ENCODE assay signal across 8 cellular contexts in genomic region chr1:114670083-114671010, GRCh38. TPM values are rescaled to one million over a fixed set of nuclear protein-coding genes. Genes with fewer than 3 reads are reported as not detected.
DNase-seq lines count a peak whose midpoint lies in the region; ATAC-seq, FAIRE-seq and TF ChIP-seq lines count a peak whose summit lies in the region.

No MANE protein-coding gene starts in this region.

- H3K4me1 ChIP-seq in GM12878 (ENCODE audit: control insufficient read depth, insufficient read depth, low read length), result peaks cover 5% of the 10 kb centered on the region

- 3% methylated on average over 43 of the region's 45 CpGs for WGBS in GM12878 (ENCODE audit: insufficient coverage, insufficient replicate concordance, low lambda C conversion rate, missing lambda C conversion rate)

- SMC1A ChIA-PET in GM12878 (lab: Charles Lee; ENCODE audit: uncharacterized antibody, unreplicated experiment), result no interaction called here

- TF ChIP-seq CTCF in GM12878 (IDR thresholded peaks at IDR 0.05 in 2 of 3, conservative IDR thresholded peaks at IDR 0.05 in 1 of 3; ENCODE audit: control insufficient read depth in 2 of 3, extremely low read depth in 1 of 3, insufficient read depth in 1 of 3, low read depth in 3 of 3, low read length in 3 of 3), result no peak

- no peaks in the 10 kb centered on the region; a peak in 1 of 4 replicates for H3K27me3 ChIP-seq in GM12878 (replicated peaks in 1 of 2; ENCODE audit: control insufficient read depth in 2 of 2, insufficient read depth in 2 of 2, low read length in 1 of 2)

- CTCF ChIA-PET in GM12878 (lab: Yijun Ruan, JAX), result interaction anchor here (0.8 to 5.0 kb wide), 4 partner anchors 10 to 323 kb away, joined by 3 to 31 read pairs (median 4); no protein-coding TSS in a partner anchor

- H3K4me3 ChIP-seq in GM12878, result peak overlapping the region; percentile 74

- peak overlapping the region; percentile 100 for H3K4me2 ChIP-seq in GM12878 (ENCODE audit: control insufficient read depth, insufficient read depth)

- in situ Hi-C loops in GM12878 (cut with MboI), result loop anchor here (10.0 kb wide), 1 partner anchor 326 kb away; no protein-coding TSS in a partner anchor

- no peak overlapping the region for H3K27ac ChIP-seq in GM12878 (ENCODE audit: control insufficient read depth, insufficient read depth)

- no peak for TF ChIP-seq EP300 in GM12878 (IDR thresholded peaks at IDR 0.05; ENCODE audit: borderline replicate concordance in 1 of 2, control insufficient read depth in 1 of 2, low read depth in 2 of 2, low read length in 2 of 2)

- H4K20me1 ChIP-seq in GM12878 (ENCODE audit: control insufficient read depth, insufficient read depth), result no peaks in the 10 kb centered on the region

- DNase-seq in GM12891 (ENCODE audit: insufficient read length, low spot score) (peak; percentile 87), NCI-H1092 treated with DMSO at 0.1 percent for 48 hours (lab: John Stamatoyannopoulos, UW) (peak; percentile 31), T-helper 9 cell (peak; percentile 87), GM12878 (ENCODE audit: low read depth, low spot score) (peak; percentile 33), hypothalamus (lab: John Stamatoyannopoulos, UW) (peak; percentile 3 to 92 (median 72)), retina (peak; percentile 87), GF-D8 (lab: John Stamatoyannopoulos, UW) (no peak)

- no peaks in the 10 kb centered on the region for H3K79me2 ChIP-seq in GM12878 (ENCODE audit: control insufficient read depth, insufficient read depth, low read length)

- RAD21 ChIA-PET in GM12878 (lab: Charles Lee; ENCODE audit: unreplicated experiment), result interaction anchor here (0.6 to 1.1 kb wide), 3 partner anchors 21 to 46 kb away, joined by 3 to 4 read pairs (median 3); partner anchors contain the start of gene NRAS

- POLR2A ChIA-PET in GM12878 (lab: Charles Lee), result no interaction called here

- intact Hi-C loops in GM12878 (cut with micrococcal nuclease; ENCODE audit: unreplicated experiment), result loop anchor here (5.0 kb wide), 1 partner anchor 323 kb away; no protein-coding TSS in a partner anchor

- H3K9me3 ChIP-seq in GM12878 (replicated peaks; ENCODE audit: control insufficient read depth, insufficient read depth, low read length), result no peaks in the 10 kb centered on the region

- no TSS peak for BruUV-seq in GM12878 (replicated peaks; lab: Mats Ljungman, UMichigan)

- no peaks in the 10 kb centered on the region for H3K36me3 ChIP-seq in GM12878 (ENCODE audit: control insufficient read depth in 2 of 2, insufficient read depth in 2 of 2, low read length in 1 of 2)

- FAIRE-seq in GM12891 (lab: Jason Lieb, UNC), result peak; percentile 99
- FAIRE-seq in GM12878 (lab: Jason Lieb, UNC), result peak; percentile 94

- H3K9ac ChIP-seq in GM12878 (ENCODE audit: control insufficient read depth, insufficient read depth, low read length), result no peak overlapping the region

- ATAC-seq in HG02623 (IDR thresholded peaks at IDR 0.05; ENCODE audit: unreplicated experiment) (peak; percentile 99), GM12878 (peak; percentile 100)

- H2AFZ ChIP-seq in GM12878 (ENCODE audit: control insufficient read depth, low read depth, low read length), result peak overlapping the region; percentile 94

- TF ChIP-seq POLR2A in GM12891 (IDR thresholded peaks at IDR 0.05; ENCODE audit: low read depth, low read length) (no peak), GM12878 (IDR thresholded peaks at IDR 0.05; ENCODE audit: low read depth, low read length) (0 out of 2 replicates have a peak, but pooled peaks have one; percentile 38)

- TF ChIP-seq RAD21 in GM12878 (IDR thresholded peaks at IDR 0.05; ENCODE audit: insufficient read depth, low read depth, low read length), result no peak

TF ChIP-seq in GM12891, 5 proteins besides CTCF, POLR2A, EP300 and RAD21:
- TF ChIP-seq POLR2AphosphoS5 (IDR thresholded peaks at IDR 0.05; ENCODE audit: low read depth, low read length) (no peak), SPI1 (IDR thresholded peaks at IDR 0.05; ENCODE audit: low read depth, low read length) (no peak), PAX5 (IDR thresholded peaks at IDR 0.05; ENCODE audit: insufficient read depth, low read length, severe bottlenecking) (no peak), POU2F2 (IDR thresholded peaks at IDR 0.05; ENCODE audit: low read depth, low read length) (no peak), TAF1 (IDR thresholded peaks at IDR 0.05; ENCODE audit: low read depth, low read length) (no peak)

TF ChIP-seq in GM12878, 131 proteins besides CTCF, POLR2A, EP300 and RAD21 (continues in another document):
- no peak for TF ChIP-seq JUNB (IDR thresholded peaks at IDR 0.05)
- TF ChIP-seq LARP7 (IDR thresholded peaks at IDR 0.05), result 0 out of 2 replicates have a peak, but pooled peaks have one; percentile 37

RNA-seq across cellular contexts. Expression of gene DENND2C, which starts 0.5 kb away (rescaled TPM):
- 0.33 TPM for polyA plus RNA-seq in GM12891 (2012; ENCODE audit: low read depth, missing spikeins)
- 0.10 TPM in 1 of 2 replicates, not detected in the other for total RNA-seq in GM12878 (2013; cell fraction: nucleolus; rRNA removed)
- total RNA-seq in GM12878 (2014; rRNA removed) (0.06 TPM in 1 of 2 replicates, not detected in the other), GM12878 (2014; rRNA removed; fragmentation: Illumina TruSeq; extraction: Trizol) (0.04 and 0.09 TPM in 2 replicates), GM12878 (2021) (0.08 TPM in 1 of 2 replicates, not detected in the other)
- 0.29 TPM for polyA plus RNA-seq in GM12878 (2011; ENCODE audit: low read depth)
- polyA plus RNA-seq in GM12878 (2011; rRNA removed) (0.01 and 0.09 TPM in 2 replicates), GM12878 (2014; fragmentation: Illumina TruSeq; extraction: Trizol) (0.08 and 0.10 TPM in 2 replicates), GM12878 (2014; fragmentation: Nextera tagmentation; extraction: Ambion mirVana) (not detected), GM12878 (2014; rRNA removed) (0.03 and 0.06 TPM in 2 replicates), GM12878 (2016; fragmentation: Nextera tagmentation; extraction: Ambion mirVana) (under 1 TPM in 1 of 2 experiments, not detected in 1; 0.07 TPM)
- 0.04 TPM in 1 of 2 replicates, not detected in the other for polyA plus RNA-seq in GM12878 (2011; cell fraction: cytosol; rRNA removed)
- 0.04 TPM in 2 replicates for polyA plus RNA-seq in GM12878 (2011; cell fraction: nucleus; rRNA removed)
- polyA plus RNA-seq in GM12878 (2012), result 0.28 and 0.47 TPM in 2 replicates
- polyA minus RNA-seq in GM12878 (2011; rRNA and poly(A)+ RNA removed), result 0.07 TPM in 1 of 2 replicates, not detected in the other
- not detected in 2 replicates for polyA minus RNA-seq in GM12878 (2011; cell fraction: cytosol; rRNA and poly(A)+ RNA removed)
- not detected in 2 replicates for polyA minus RNA-seq in GM12878 (2011; cell fraction: nucleus; rRNA and poly(A)+ RNA removed)

RNA-seq across cellular contexts. Expression of gene AMPD1, which starts 25.0 kb away (rescaled TPM):
- polyA plus RNA-seq in GM12891 (2012; ENCODE audit: low read depth, missing spikeins), result not detected
- not detected in 2 replicates for total RNA-seq in GM12878 (2013; cell fraction: nucleolus; rRNA removed)
- not detected in 2 replicates for total RNA-seq in GM12878 (2014; rRNA removed)
- not detected in 2 replicates for total RNA-seq in GM12878 (2014; rRNA removed; fragmentation: Illumina TruSeq; extraction: Trizol)
- total RNA-seq in GM12878 (2021), result not detected in 2 replicates
- not detected for polyA plus RNA-seq in GM12878 (2011; ENCODE audit: low read depth)
- polyA plus RNA-seq in GM12878 (2011; rRNA removed), result not detected in 2 replicates
- polyA plus RNA-seq in GM12878 (2011; cell fraction: cytosol; rRNA removed), result not detected in 2 replicates
- not detected in 2 replicates for polyA plus RNA-seq in GM12878 (2011; cell fraction: nucleus; rRNA removed)
- 0.08 TPM in 1 of 2 replicates, not detected in the other for polyA plus RNA-seq in GM12878 (2012)
- 0.12 TPM in 1 of 2 replicates, not detected in the other for polyA plus RNA-seq in GM12878 (2014; fragmentation: Illumina TruSeq; extraction: Trizol)
- not detected for polyA plus RNA-seq in GM12878 (2014; fragmentation: Nextera tagmentation; extraction: Ambion mirVana)
- polyA plus RNA-seq in GM12878 (2014; rRNA removed), result 0.14 TPM in 1 of 2 replicates, not detected in the other
- polyA plus RNA-seq in GM12878 (2016; fragmentation: Nextera tagmentation; extraction: Ambion mirVana), result under 1 TPM in 1 of 2 experiments, not detected in 1; 0.30 TPM
- polyA minus RNA-seq in GM12878 (2011; rRNA and poly(A)+ RNA removed), result not detected in 2 replicates
- not detected in 2 replicates for polyA minus RNA-seq in GM12878 (2011; cell fraction: cytosol; rRNA and poly(A)+ RNA removed)
- polyA minus RNA-seq in GM12878 (2011; cell fraction: nucleus; rRNA and poly(A)+ RNA removed), result not detected in 2 replicates

RNA-seq across cellular contexts. Expression of gene NRAS, which starts 46.2 kb away (rescaled TPM):
- 28.9 TPM for polyA plus RNA-seq in GM12891 (2012; ENCODE audit: low read depth, missing spikeins)
- 18.4 and 19.1 TPM in 2 replicates for total RNA-seq in GM12878 (2013; cell fraction: nucleolus; rRNA removed)
- total RNA-seq in GM12878 (2014; rRNA removed) (65.7 and 81.7 TPM in 2 replicates), GM12878 (2014; rRNA removed; fragmentation: Illumina TruSeq; extraction: Trizol) (71.3 and 72.0 TPM in 2 replicates), GM12878 (2021) (48.6 and 49.9 TPM in 2 replicates)
- 22.8 TPM for polyA plus RNA-seq in GM12878 (2011; ENCODE audit: low read depth)
- polyA plus RNA-seq in GM12878 (2011; rRNA removed) (73.2 and 110 TPM in 2 replicates), GM12878 (2014; fragmentation: Illumina TruSeq; extraction: Trizol) (67.0 and 91.3 TPM in 2 replicates), GM12878 (2014; fragmentation: Nextera tagmentation; extraction: Ambion mirVana) (10 to 100 TPM; 31.7 to 33.0 TPM), GM12878 (2014; rRNA removed) (31.6 and 36.7 TPM in 2 replicates), GM12878 (2016; fragmentation: Nextera tagmentation; extraction: Ambion mirVana) (10 to 100 TPM; 66.7 to 68.1 TPM)
- 28.8 and 36.8 TPM in 2 replicates for polyA plus RNA-seq in GM12878 (2011; cell fraction: cytosol; rRNA removed)
- polyA plus RNA-seq in GM12878 (2011; cell fraction: nucleus; rRNA removed), result 11.9 and 13.6 TPM in 2 replicates
- 36.8 and 37.2 TPM in 2 replicates for polyA plus RNA-seq in GM12878 (2012)
- 70.7 and 94.7 TPM in 2 replicates for polyA minus RNA-seq in GM12878 (2011; rRNA and poly(A)+ RNA removed)
- polyA minus RNA-seq in GM12878 (2011; cell fraction: cytosol; rRNA and poly(A)+ RNA removed), result 29.0 and 32.0 TPM in 2 replicates
- 8.9 and 12.2 TPM in 2 replicates for polyA minus RNA-seq in GM12878 (2011; cell fraction: nucleus; rRNA and poly(A)+ RNA removed)
